In the genomic region with DNA sequence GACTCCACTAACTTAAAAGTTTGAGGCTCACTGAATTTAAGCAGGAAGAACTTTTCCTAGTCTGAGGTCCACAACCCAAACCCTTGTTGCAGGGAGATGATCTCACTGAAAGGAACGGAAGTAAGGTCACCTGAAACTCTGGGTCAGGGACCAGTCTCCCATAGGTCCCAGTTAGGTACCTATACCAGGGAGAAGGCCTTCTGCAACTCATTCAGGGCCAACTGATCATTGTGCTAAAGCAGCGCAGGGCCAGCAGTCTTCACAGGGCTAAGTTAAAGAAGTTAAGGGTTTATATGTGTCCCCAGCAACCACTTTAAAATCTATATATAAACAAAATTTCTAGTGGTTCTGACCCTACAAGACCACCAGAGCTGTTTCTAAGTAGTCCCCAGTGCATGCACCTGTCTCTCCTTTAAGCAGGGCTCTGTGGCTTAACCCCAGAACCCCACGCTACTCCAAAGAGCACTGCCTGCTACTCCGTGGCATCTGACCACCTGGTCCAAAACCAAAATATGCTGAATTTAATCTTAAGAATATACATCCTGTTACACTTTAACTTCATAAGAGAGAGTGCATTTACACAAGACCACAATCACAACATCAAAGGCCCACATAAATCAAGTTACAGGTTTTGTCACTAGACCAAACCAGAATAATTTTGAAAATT, we compare ENCODE assay signal across 9 cellular contexts. TPM values are rescaled to one million over a fixed set of nuclear protein-coding genes. Genes with fewer than 3 reads are reported as not detected.
A peak's percentile ranks its signal among the peaks of the same experiment; 100 is the strongest.
DNase-seq lines count a peak whose midpoint lies in the region; ATAC-seq and TF ChIP-seq lines count a peak whose summit lies in the region.
"Had no signal": no experiment of that assay in that cellular context is flagged by ENCODE, and none has a peak within 500 bp of the region (broad histone marks: within the 10 kb centered on the region; RNA-seq: fewer than 3 reads in every experiment).

No MANE protein-coding gene starts in this region.

- H3K9ac ChIP-seq in iPS-15b (ENCODE audit: low read depth, low read length): no peak overlapping the region

- peak overlapping the region; percentile 94 for H3K27ac Mint-ChIP-seq in activated CD4-positive, alpha-beta T cell treated with anti-CD3 and anti-CD28 coated beads, Interleukin-2, amount 10 ng/mL, durations not matched to agents 7 days and 5 days
- no peak overlapping the region for H3K27ac Mint-ChIP-seq in activated B cell treated with CpG ODN at 0.5 μM for 24 hours

- peaks cover 59% of the 10 kb centered on the region for H3K36me3 Mint-ChIP-seq in activated CD4-positive, alpha-beta T cell treated with anti-CD3 and anti-CD28 coated beads, Interleukin-2, amount 10 ng/mL, durations not matched to agents 7 days and 5 days (ENCODE audit: low read depth)
- H3K36me3 Mint-ChIP-seq in activated B cell treated with CpG ODN at 0.5 μM for 24 hours (ENCODE audit: low read depth): peaks cover 59% of the 10 kb centered on the region

- no peak for TF ChIP-seq EP300 in suprapubic skin (IDR thresholded peaks at IDR 0.05)

- H3K27me3 Mint-ChIP-seq in activated CD4-positive, alpha-beta T cell treated with anti-CD3 and anti-CD28 coated beads, Interleukin-2, amount 10 ng/mL, durations not matched to agents 7 days and 5 days: no peaks in the 10 kb centered on the region
- H3K27me3 Mint-ChIP-seq in activated B cell treated with CpG ODN at 0.5 μM for 24 hours: no peaks in the 10 kb centered on the region

- peaks cover 54% of the 10 kb centered on the region for H3K4me1 Mint-ChIP-seq in activated CD4-positive, alpha-beta T cell treated with anti-CD3 and anti-CD28 coated beads, Interleukin-2, amount 10 ng/mL, durations not matched to agents 7 days and 5 days
- H3K4me1 Mint-ChIP-seq in activated B cell treated with CpG ODN at 0.5 μM for 24 hours: peaks cover 69% of the 10 kb centered on the region

- H3K4me1 ChIP-seq in iPS-15b (ENCODE audit: control insufficient read depth, insufficient read depth, low read length) (peaks cover 23% of the 10 kb centered on the region), suprapubic skin (peaks cover 61% of the 10 kb centered on the region)

- CTCF ChIA-PET in activated CD4-positive, alpha-beta T cell treated with anti-CD3 and anti-CD28 coated beads, Interleukin-2, amount 10 ng/mL, durations not matched to agents 7 days and 5 days (lab: Charles Lee): interaction anchor here (0.9 kb wide), 1 partner anchor 14 kb away, joined by 3 read pairs; no protein-coding TSS in a partner anchor
- CTCF ChIA-PET in activated B cell treated with CpG ODN at 0.5 μM for 24 hours (lab: Charles Lee): no interaction called here

- peak; percentile 15 for DNase-seq in activated CD4-positive, alpha-beta T cell treated with anti-CD3 and anti-CD28 coated beads, Interleukin-2, amount 10 ng/mL, durations not matched to agents 7 days and 5 days
- DNase-seq in activated CD4-positive, alpha-beta T cell treated with anti-CD3 and anti-CD28 coated beads, Interleukin-2, amount 50 U/mL, for 1 hour: no peak
- no peak for DNase-seq in activated B cell treated with CpG ODN at 0.5 μM for 24 hours
- no peak for DNase-seq in suprapubic skin (ENCODE audit: low spot score in 2 of 2)
- no peak for DNase-seq in NCI-H345 treated with DMSO at 0.1 percent for 48 hours (lab: John Stamatoyannopoulos, UW; ENCODE audit: unreplicated experiment)
- no peak for DNase-seq in NCI-H526 treated with DMSO at 0.1 percent for 48 hours (lab: John Stamatoyannopoulos, UW)
- DNase-seq: NCI-H226 had no signal

- H3K27ac ChIP-seq in suprapubic skin: no peak overlapping the region

- peak overlapping the region; percentile 9 for H3K4me3 ChIP-seq in iPS-15b (ENCODE audit: low read depth, low read length)
- H3K4me3 ChIP-seq in suprapubic skin: peak overlapping the region; percentile 90

- no peaks in the 10 kb centered on the region for H3K9me3 Mint-ChIP-seq in activated CD4-positive, alpha-beta T cell treated with anti-CD3 and anti-CD28 coated beads, Interleukin-2, amount 10 ng/mL, durations not matched to agents 7 days and 5 days
- no peaks in the 10 kb centered on the region for H3K9me3 Mint-ChIP-seq in activated B cell treated with CpG ODN at 0.5 μM for 24 hours

- H3K9me3 ChIP-seq in iPS-15b (ENCODE audit: control insufficient read depth, insufficient read depth, low read length) (no peaks in the 10 kb centered on the region), suprapubic skin (no peaks in the 10 kb centered on the region)

- H3K36me3 ChIP-seq in iPS-15b (ENCODE audit: control insufficient read depth, insufficient read depth, low read length) (peaks cover 27% of the 10 kb centered on the region), suprapubic skin (peaks cover 13% of the 10 kb centered on the region)

- intact Hi-C loops in activated B cell treated with CpG ODN at 0.5 μM for 24 hours (cut with micrococcal nuclease): no loop called here

- H3K4me3 Mint-ChIP-seq in activated CD4-positive, alpha-beta T cell treated with anti-CD3 and anti-CD28 coated beads, Interleukin-2, amount 10 ng/mL, durations not matched to agents 7 days and 5 days: peak overlapping the region; percentile 88
- H3K4me3 Mint-ChIP-seq in activated B cell treated with CpG ODN at 0.5 μM for 24 hours: peak overlapping the region; percentile 41

- ATAC-seq in activated B cell treated with CpG ODN at 0.5 μM for 24 hours (ENCODE audit: low read depth) (no peak), HG03108 (IDR thresholded peaks at IDR 0.05; ENCODE audit: unreplicated experiment) (no peak)

- H3K27me3 ChIP-seq in iPS-15b (ENCODE audit: control insufficient read depth, insufficient read depth, low read length): no peaks in the 10 kb centered on the region
- H3K27me3 ChIP-seq in suprapubic skin: no peaks in the 10 kb centered on the region

- TF ChIP-seq POLR2A in suprapubic skin (IDR thresholded peaks at IDR 0.05): no peak

- 53% methylated on average over 4 of the region's 4 CpGs for WGBS in suprapubic skin

- TF ChIP-seq CTCF in activated B cell treated with CpG ODN at 0.5 μM for 24 hours (IDR thresholded peaks at IDR 0.05) (no peak), suprapubic skin (IDR thresholded peaks at IDR 0.05) (no peak)

- POLR2A ChIA-PET in activated CD4-positive, alpha-beta T cell treated with anti-CD3 and anti-CD28 coated beads, Interleukin-2, amount 10 ng/mL, durations not matched to agents 7 days and 5 days (lab: Charles Lee): no interaction called here
- POLR2A ChIA-PET in activated B cell treated with CpG ODN at 0.5 μM for 24 hours (lab: Charles Lee): interaction anchor here (0.6 to 2.4 kb wide), 3 partner anchors 13 to 20 kb away, joined by 3 to 9 read pairs (median 3); a partner anchor contains a TSS

RNA-seq across cellular contexts. Expression of a gene that starts 2.8 kb away (rescaled TPM):
- 100 to 1,000 TPM; 217 to 224 TPM for total RNA-seq in activated CD4-positive, alpha-beta T cell treated with anti-CD3 and anti-CD28 coated beads, Interleukin-2, amount 10 ng/mL, durations not matched to agents 7 days and 5 days
- 168 and 192 TPM in 2 replicates for total RNA-seq in activated B cell treated with CpG ODN at 0.5 μM for 24 hours
- total RNA-seq in suprapubic skin: 100 to 1,000 TPM in 1 of 4 donors, 10 to 100 TPM in 3; 67.7 to 162 (median 74.2) TPM

RNA-seq across cellular contexts. Expression of a gene that starts 17.7 kb away (rescaled TPM):
- 100 to 1,000 TPM; 151 to 186 TPM for total RNA-seq in activated CD4-positive, alpha-beta T cell treated with anti-CD3 and anti-CD28 coated beads, Interleukin-2, amount 10 ng/mL, durations not matched to agents 7 days and 5 days
- 175 and 184 TPM in 2 replicates for total RNA-seq in activated B cell treated with CpG ODN at 0.5 μM for 24 hours
- 100 to 1,000 TPM in 1 of 4 donors, 10 to 100 TPM in 3; 80.4 to 101 (median 87.9) TPM for total RNA-seq in suprapubic skin
